ENCODE assay signal across 10 cellular contexts in the genomic region with DNA sequence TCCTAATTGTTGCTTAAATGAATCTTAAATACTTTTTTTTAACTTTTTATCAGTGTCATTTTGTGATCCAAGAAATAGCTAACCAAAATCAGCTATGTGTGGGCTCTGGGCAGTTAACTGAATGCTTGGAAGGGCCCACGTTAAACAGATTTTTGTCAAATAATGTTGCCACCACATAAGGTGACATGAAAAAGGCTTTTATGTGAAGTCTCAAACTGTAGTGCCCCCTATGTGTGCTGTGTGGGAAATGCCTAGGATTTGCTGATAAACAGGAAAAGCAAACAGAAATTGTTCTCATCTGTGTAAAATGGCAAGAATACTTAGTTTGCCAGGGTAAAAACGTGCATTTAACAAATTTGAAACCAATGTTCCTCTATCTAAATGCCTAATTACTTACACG.
DNase-seq lines count a peak whose midpoint lies in the region; ATAC-seq and TF ChIP-seq lines count a peak whose summit lies in the region.
"Had no signal": no experiment of that assay in that cellular context is flagged by ENCODE, and none has a peak within 500 bp of the region (broad histone marks: within the 10 kb centered on the region; RNA-seq: fewer than 3 reads in every experiment).

No MANE protein-coding gene starts in this region.

- H4K20me1 ChIP-seq in Karpas-422 (ENCODE audit: insufficient read depth, low read depth, low read length): no peaks in the 10 kb centered on the region

- no peak overlapping the region for H3K4me3 Mint-ChIP-seq in WTC11
- H3K4me3 Mint-ChIP-seq in mesothelial cell of epicardium: no peak overlapping the region
- H3K4me3 Mint-ChIP-seq: activated T-cell treated with anti-CD3 and anti-CD28 coated beads, Interleukin-2, amount 50 U/mL, for 4 hours; memory B cell had no signal

- no peaks in the 10 kb centered on the region for H3K36me3 ChIP-seq in GM06990 (ENCODE audit: control insufficient read depth, insufficient read depth, low read length)
- H3K36me3 ChIP-seq in Karpas-422 (ENCODE audit: insufficient read depth, low read length): no peaks in the 10 kb centered on the region

- H3K27me3 Mint-ChIP-seq in WTC11 (ENCODE audit: low read depth) (no peaks in the 10 kb centered on the region), mesothelial cell of epicardium (ENCODE audit: low read depth) (peaks cover 2% of the 10 kb centered on the region)
- H3K27me3 Mint-ChIP-seq: memory B cell had no signal

- no peak overlapping the region for H3K4me3 ChIP-seq in GM06990 (replicated peaks; ENCODE audit: low read depth, low read length)
- no peak overlapping the region for H3K4me3 ChIP-seq in Karpas-422 (ENCODE audit: low read length)

- H3K4me1 Mint-ChIP-seq in WTC11 (peaks cover 13% of the 10 kb centered on the region), mesothelial cell of epicardium (peaks cover 24% of the 10 kb centered on the region)
- H3K4me1 Mint-ChIP-seq: memory B cell had no signal

- no peak for ATAC-seq in WTC11
- no peak for ATAC-seq in HG02798 (IDR thresholded peaks at IDR 0.05; ENCODE audit: poor library complexity, unreplicated experiment)
- no peak for ATAC-seq in HG03175 (IDR thresholded peaks at IDR 0.05; ENCODE audit: unreplicated experiment)
- ATAC-seq: activated T-cell treated with anti-CD3 and anti-CD28 coated beads, Interleukin-2, amount 50 U/mL, for 4 hours had no signal

- DNase-seq in GM06990 (ENCODE audit: extremely low read depth, insufficient read length) (no peak), Karpas-422 (peak; percentile 76), WTC11 (ENCODE audit: low spot score) (peak; percentile 36), mesothelial cell of epicardium (ENCODE audit: low spot score in 2 of 2, unreplicated experiment in 2 of 2) (no peak), GOT3 (lab: John Stamatoyannopoulos, UW) (no peak)
- DNase-seq: activated T-cell treated with anti-CD3 and anti-CD28 coated beads, Interleukin-2, amount 50 U/mL, for 4 hours; OCI-M1 had no signal

- no peaks in the 10 kb centered on the region for H3K36me3 Mint-ChIP-seq in WTC11
- no peaks in the 10 kb centered on the region for H3K36me3 Mint-ChIP-seq in mesothelial cell of epicardium
- H3K36me3 Mint-ChIP-seq: memory B cell had no signal

- H3K9me3 Mint-ChIP-seq in WTC11 (no peaks in the 10 kb centered on the region), mesothelial cell of epicardium (no peaks in the 10 kb centered on the region)
- H3K9me3 Mint-ChIP-seq: activated T-cell treated with anti-CD3 and anti-CD28 coated beads, Interleukin-2, amount 50 U/mL, for 4 hours; memory B cell had no signal

- CTCF ChIA-PET in WTC11 (lab: Charles Lee): interaction anchor here (1.6 kb wide), 1 partner anchor 24 kb away, joined by 4 read pairs; no protein-coding TSS in a partner anchor

- no peaks in the 10 kb centered on the region for H3K79me2 ChIP-seq in Karpas-422 (ENCODE audit: low read length)

- H3K9ac ChIP-seq in Karpas-422 (ENCODE audit: low read length): no peak overlapping the region

- H3K9me2 ChIP-seq in Karpas-422 (replicated peaks; ENCODE audit: insufficient read depth, low read length): no peaks in the 10 kb centered on the region

- no peaks in the 10 kb centered on the region for H3K4me1 ChIP-seq in Karpas-422 (ENCODE audit: low read length)

- TF ChIP-seq CTCF in GM06990 (IDR thresholded peaks at IDR 0.05; ENCODE audit: insufficient read depth, low read length, poor library complexity, severe bottlenecking) (peak; percentile 42), WTC11 (IDR thresholded peaks at IDR 0.05) (peak; percentile 57), mesothelial cell of epicardium (IDR thresholded peaks at IDR 0.05; ENCODE audit: unreplicated experiment) (peak; percentile 56)

- H2AFZ ChIP-seq in Karpas-422 (ENCODE audit: low read length): no peak overlapping the region

- no peaks in the 10 kb centered on the region for H3K9me3 ChIP-seq in Karpas-422 (ENCODE audit: low read length)

- no peak overlapping the region for H3K27ac ChIP-seq in Karpas-422 (ENCODE audit: low read length)

- POLR2A ChIA-PET in WTC11 (lab: Charles Lee): no interaction called here

- H3K27me3 ChIP-seq in GM06990 (replicated peaks; ENCODE audit: control insufficient read depth, insufficient read depth, low read length) (no peaks in the 10 kb centered on the region; the same call in 1 of the 2 replicates), Karpas-422 (ENCODE audit: low read length) (no peaks in the 10 kb centered on the region)

- H3K27ac Mint-ChIP-seq in WTC11 (no peak overlapping the region), mesothelial cell of epicardium (no peak overlapping the region)
- H3K27ac Mint-ChIP-seq: memory B cell had no signal

- H3K4me2 ChIP-seq in Karpas-422 (ENCODE audit: low read depth, low read length, poor library complexity, severe bottlenecking): no peak overlapping the region

TF ChIP-seq in WTC11, 78 proteins besides CTCF, POLR2A, EP300 and RAD21 (continues in another document):
- no peak for TF ChIP-seq NR1H2 (CRISPR knock-in tag; IDR thresholded peaks at IDR 0.05)
- no peak for TF ChIP-seq ZNF317 (CRISPR knock-in tag; IDR thresholded peaks at IDR 0.05; ENCODE audit: borderline replicate concordance, low read depth)
- TF ChIP-seq PRDM15 (CRISPR knock-in tag; IDR thresholded peaks at IDR 0.05): no peak
- TF ChIP-seq, protein P1, sequence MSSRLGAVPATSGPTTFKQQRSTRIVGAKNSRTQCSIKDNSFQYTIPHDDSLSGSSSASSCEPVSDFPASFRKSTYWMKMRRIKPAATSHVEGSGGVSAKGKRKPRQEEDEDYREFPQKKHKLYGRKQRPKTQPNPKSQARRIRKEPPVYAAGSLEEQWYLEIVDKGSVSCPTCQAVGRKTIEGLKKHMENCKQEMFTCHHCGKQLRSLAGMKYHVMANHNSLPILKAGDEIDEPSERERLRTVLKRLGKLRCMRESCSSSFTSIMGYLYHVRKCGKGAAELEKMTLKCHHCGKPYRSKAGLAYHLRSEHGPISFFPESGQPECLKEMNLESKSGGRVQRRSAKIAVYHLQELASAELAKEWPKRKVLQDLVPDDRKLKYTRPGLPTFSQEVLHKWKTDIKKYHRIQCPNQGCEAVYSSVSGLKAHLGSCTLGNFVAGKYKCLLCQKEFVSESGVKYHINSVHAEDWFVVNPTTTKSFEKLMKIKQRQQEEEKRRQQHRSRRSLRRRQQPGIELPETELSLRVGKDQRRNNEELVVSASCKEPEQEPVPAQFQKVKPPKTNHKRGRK (CRISPR knock-in tag; IDR thresholded peaks at IDR 0.05; ENCODE audit: borderline replicate concordance): no peak
- no peak for TF ChIP-seq ATF1 (CRISPR knock-in tag; IDR thresholded peaks at IDR 0.05)
- TF ChIP-seq, protein P2, sequence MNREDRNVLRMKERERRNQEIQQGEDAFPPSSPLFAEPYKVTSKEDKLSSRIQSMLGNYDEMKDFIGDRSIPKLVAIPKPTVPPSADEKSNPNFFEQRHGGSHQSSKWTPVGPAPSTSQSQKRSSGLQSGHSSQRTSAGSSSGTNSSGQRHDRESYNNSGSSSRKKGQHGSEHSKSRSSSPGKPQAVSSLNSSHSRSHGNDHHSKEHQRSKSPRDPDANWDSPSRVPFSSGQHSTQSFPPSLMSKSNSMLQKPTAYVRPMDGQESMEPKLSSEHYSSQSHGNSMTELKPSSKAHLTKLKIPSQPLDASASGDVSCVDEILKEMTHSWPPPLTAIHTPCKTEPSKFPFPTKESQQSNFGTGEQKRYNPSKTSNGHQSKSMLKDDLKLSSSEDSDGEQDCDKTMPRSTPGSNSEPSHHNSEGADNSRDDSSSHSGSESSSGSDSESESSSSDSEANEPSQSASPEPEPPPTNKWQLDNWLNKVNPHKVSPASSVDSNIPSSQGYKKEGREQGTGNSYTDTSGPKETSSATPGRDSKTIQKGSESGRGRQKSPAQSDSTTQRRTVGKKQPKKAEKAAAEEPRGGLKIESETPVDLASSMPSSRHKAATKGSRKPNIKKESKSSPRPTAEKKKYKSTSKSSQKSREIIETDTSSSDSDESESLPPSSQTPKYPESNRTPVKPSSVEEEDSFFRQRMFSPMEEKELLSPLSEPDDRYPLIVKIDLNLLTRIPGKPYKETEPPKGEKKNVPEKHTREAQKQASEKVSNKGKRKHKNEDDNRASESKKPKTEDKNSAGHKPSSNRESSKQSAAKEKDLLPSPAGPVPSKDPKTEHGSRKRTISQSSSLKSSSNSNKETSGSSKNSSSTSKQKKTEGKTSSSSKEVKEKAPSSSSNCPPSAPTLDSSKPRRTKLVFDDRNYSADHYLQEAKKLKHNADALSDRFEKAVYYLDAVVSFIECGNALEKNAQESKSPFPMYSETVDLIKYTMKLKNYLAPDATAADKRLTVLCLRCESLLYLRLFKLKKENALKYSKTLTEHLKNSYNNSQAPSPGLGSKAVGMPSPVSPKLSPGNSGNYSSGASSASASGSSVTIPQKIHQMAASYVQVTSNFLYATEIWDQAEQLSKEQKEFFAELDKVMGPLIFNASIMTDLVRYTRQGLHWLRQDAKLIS (CRISPR knock-in tag; IDR thresholded peaks at IDR 0.05; ENCODE audit: borderline replicate concordance): no peak

Comparison
In these comparisons a context has a peak if more than half of its experiments do, and no peak if none do; other contexts are left out.
1. DNase-seq: peak in Karpas-422 (single experiment) and WTC11 (single experiment); none in GM06990 (single experiment), mesothelial cell of epicardium (0 of 2) and GOT3 (single experiment).
2. Peak in every context shown above with its lines, with median percentiles within 50 percentile points of each other: CTCF ChIP-seq.